Comparison of ENCODE assay signal across 21 cellular contexts in the genomic region with DNA sequence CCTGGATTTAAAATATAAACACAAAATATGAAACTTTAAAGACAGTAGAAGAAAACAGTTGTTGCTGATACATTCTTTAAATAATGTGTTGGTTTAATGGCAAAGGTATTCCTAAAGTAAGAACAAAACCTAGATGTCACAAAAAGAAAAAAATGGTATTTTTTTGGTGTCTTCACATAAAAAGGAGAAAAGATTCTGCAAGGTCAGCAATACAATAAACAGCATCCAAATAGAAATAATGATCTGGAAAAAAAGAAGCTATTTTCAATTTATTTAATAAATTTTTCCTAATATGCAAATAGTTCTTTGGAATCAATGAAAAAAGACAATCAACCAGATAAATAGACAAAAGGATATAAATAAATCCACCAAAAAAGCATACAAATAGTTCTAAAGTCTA. TPM values are rescaled to one million over a fixed set of nuclear protein-coding genes. Genes with fewer than 3 reads are reported as not detected.
"Had no signal": no experiment of that assay in that cellular context is flagged by ENCODE, and none has a peak within 500 bp of the region (broad histone marks: within the 10 kb centered on the region; RNA-seq: fewer than 3 reads in every experiment).

No MANE protein-coding gene starts in this region.

- H3K27me3 ChIP-seq: Peyer's patch, SJSA1 had no signal

- DNase-seq: Karpas-422, KG1, MG63, NCI-H1092, NCI-H1105 treated with DMSO at 0.1 percent for 48 hours, NCI-H1436, NCI-H187, NCI-H2029, NCI-H2081 treated with DMSO at 0.1 percent for 48 hours, NCI-H2171, NCI-H226, NCI-H446, NCI-H510A, NCI-H524 treated with DMSO at 0.1 percent for 48 hours, NCI-H774, Peyer's patch, SHP77 treated with DMSO at 0.1 percent for 48 hours had no signal

- H3K4me3 ChIP-seq: MG63, Peyer's patch, SJSA1, SK-N-MC had no signal

- H3K36me3 ChIP-seq: MG63, Peyer's patch, SJSA1 had no signal

- H3K9me3 ChIP-seq: MG63, Peyer's patch, SJSA1 had no signal

- H3K27ac ChIP-seq: Peyer's patch, SJSA1, SK-N-MC had no signal

RNA-seq across cellular contexts. Expression of a gene that starts 6.5 kb away (rescaled TPM):
- total RNA-seq: Right ventricle myocardium inferior; SJSA1; T-helper 1 cell treated with Interleukin-12 subunit alpha and Interleukin-12 subunit beta and Interleukin-4 antibody, amounts not matched to agents 30 ng/mL and 1 ng/mL, for 36 hours had no signal
